ENCODE assay signal across 24 cellular contexts in genomic region chr5:41214199-41214598, GRCh38. TPM values are rescaled to one million over a fixed set of nuclear protein-coding genes. Genes with fewer than 3 reads are reported as not detected.
DNase-seq lines count a peak whose midpoint lies in the region; ATAC-seq and TF ChIP-seq lines count a peak whose summit lies in the region.
"Had no signal": no experiment of that assay in that cellular context is flagged by ENCODE, and none has a peak within 500 bp of the region (broad histone marks: within the 10 kb centered on the region; RNA-seq: fewer than 3 reads in every experiment).

No MANE protein-coding gene starts in this region.

- no peaks in the 10 kb centered on the region for H3K9me3 Mint-ChIP-seq in neural progenitor cell

- no peaks in the 10 kb centered on the region for H3K27me3 Mint-ChIP-seq in neural progenitor cell (ENCODE audit: insufficient read depth, low read depth)
- H3K27me3 Mint-ChIP-seq: CD4-positive, alpha-beta T cell; CD8-positive, alpha-beta memory T cell had no signal

- peaks cover 3% of the 10 kb centered on the region for H3K4me1 Mint-ChIP-seq in neural progenitor cell
- H3K4me1 Mint-ChIP-seq: CD14-positive monocyte; CD8-positive, alpha-beta memory T cell had no signal

- intact Hi-C loops in left ventricle myocardium inferior (cut with micrococcal nuclease) (no loop called here), Right ventricle myocardium inferior (cut with DNase I) (no loop called here)

- no peak for TF ChIP-seq RAD21 in liver (IDR thresholded peaks at IDR 0.05)

- H3K36me3 ChIP-seq in left ventricle myocardium inferior: no peaks in the 10 kb centered on the region
- no peaks in the 10 kb centered on the region for H3K36me3 ChIP-seq in hepatocyte (replicated peaks; ENCODE audit: insufficient read depth, low read depth)
- H3K36me3 ChIP-seq in liver (ENCODE audit: control insufficient read depth in 4 of 4, insufficient read depth in 3 of 4, low read depth in 1 of 4, low read length in 3 of 4): no peaks in the 10 kb centered on the region
- no peaks in the 10 kb centered on the region for H3K36me3 ChIP-seq in neural progenitor cell
- H3K36me3 ChIP-seq: BE2C; BLaER1 treated with 17β-estradiol and CSF1 and Interleukin-3, amounts not matched to agents 10 nM and 100 nM; HAP-1 had no signal

- H4K20me1 ChIP-seq in hepatocyte (ENCODE audit: insufficient read depth, poor library complexity, severe bottlenecking): no peaks in the 10 kb centered on the region
- H4K20me1 ChIP-seq in neural progenitor cell (ENCODE audit: low read depth): no peaks in the 10 kb centered on the region
- H4K20me1 ChIP-seq: BLaER1 treated with 17β-estradiol and CSF1 and Interleukin-3, amounts not matched to agents 10 nM and 100 nM had no signal

- no peak overlapping the region for H3K4me3 Mint-ChIP-seq in neural progenitor cell
- H3K4me3 Mint-ChIP-seq: CD14-positive monocyte; CD4-positive, alpha-beta T cell; CD8-positive, alpha-beta memory T cell; HFFc6 had no signal

- H3K4me1 ChIP-seq in left ventricle myocardium inferior (peaks cover 8% of the 10 kb centered on the region), hepatocyte (ENCODE audit: insufficient read depth) (peaks cover 8% of the 10 kb centered on the region), liver (ENCODE audit: control insufficient read depth in 4 of 4, insufficient read depth in 4 of 4, low read length in 3 of 4) (peaks cover 2 to 13% (median 6%) of the 10 kb centered on the region in 4 donors), neural progenitor cell (peaks cover 8% of the 10 kb centered on the region)
- H3K4me1 ChIP-seq: BE2C; BLaER1 treated with 17β-estradiol and CSF1 and Interleukin-3, amounts not matched to agents 10 nM and 100 nM; HAP-1 had no signal

- no peak for ATAC-seq in Right ventricle myocardium inferior
- no peak for ATAC-seq in HG02885 (IDR thresholded peaks at IDR 0.05; ENCODE audit: poor library complexity, unreplicated experiment)

- no peak for TF ChIP-seq CTCF in left ventricle myocardium inferior (IDR thresholded peaks at IDR 0.05; ENCODE audit: borderline replicate concordance)
- no peak for TF ChIP-seq CTCF in hepatocyte (IDR thresholded peaks at IDR 0.05; ENCODE audit: poor library complexity)
- TF ChIP-seq CTCF in liver (IDR thresholded peaks at IDR 0.05; ENCODE audit: low read depth, low read length, missing input control): no peak
- no peak for TF ChIP-seq CTCF in neural progenitor cell (IDR thresholded peaks at IDR 0.05)

- H3K27me3 ChIP-seq in left ventricle myocardium inferior (ENCODE audit: low read depth) (no peaks in the 10 kb centered on the region), hepatocyte (no peaks in the 10 kb centered on the region), liver (ENCODE audit: control insufficient read depth in 4 of 4, insufficient read depth in 4 of 4, low read length in 3 of 4) (no peaks in the 10 kb centered on the region), neural progenitor cell (no peaks in the 10 kb centered on the region)
- H3K27me3 ChIP-seq: BE2C; BLaER1 treated with 17β-estradiol and CSF1 and Interleukin-3, amounts not matched to agents 10 nM and 100 nM had no signal

- no peaks in the 10 kb centered on the region for H3F3A ChIP-seq in neural progenitor cell (ENCODE audit: low read depth)

- no peaks in the 10 kb centered on the region for H3K9me2 ChIP-seq in hepatocyte (replicated peaks; ENCODE audit: insufficient read depth)

- H3K9me3 ChIP-seq in left ventricle myocardium inferior (replicated peaks) (peaks cover 5% of the 10 kb centered on the region), hepatocyte (ENCODE audit: low read depth) (no peaks in the 10 kb centered on the region), liver (ENCODE audit: control insufficient read depth in 4 of 4, low read length in 3 of 4) (no peaks in the 10 kb centered on the region), neural progenitor cell (ENCODE audit: low read depth) (no peaks in the 10 kb centered on the region)
- H3K9me3 ChIP-seq: BE2C; BLaER1 treated with 17β-estradiol and CSF1 and Interleukin-3, amounts not matched to agents 10 nM and 100 nM; HAP-1 had no signal

- peak overlapping the region in 1 of 2 donors; percentile 66 for H3K9ac ChIP-seq in liver (ENCODE audit: low read depth in 1 of 2, low read length in 2 of 2)
- no peak overlapping the region for H3K9ac ChIP-seq in neural progenitor cell
- H3K9ac ChIP-seq: BLaER1 treated with 17β-estradiol and CSF1 and Interleukin-3, amounts not matched to agents 10 nM and 100 nM had no signal

- H2AFZ ChIP-seq in hepatocyte: peak overlapping the region; percentile 18
- H2AFZ ChIP-seq in neural progenitor cell (replicated peaks): no peak overlapping the region

- H3K79me2 ChIP-seq in hepatocyte (no peaks in the 10 kb centered on the region), neural progenitor cell (ENCODE audit: low read depth) (no peaks in the 10 kb centered on the region)

- H3K27ac Mint-ChIP-seq in neural progenitor cell: no peak overlapping the region
- H3K27ac Mint-ChIP-seq: CD14-positive monocyte; CD4-positive, alpha-beta T cell; CD8-positive, alpha-beta memory T cell; HFFc6 had no signal

- H3K36me3 Mint-ChIP-seq in neural progenitor cell: no peaks in the 10 kb centered on the region
- H3K36me3 Mint-ChIP-seq: CD14-positive monocyte; CD8-positive, alpha-beta memory T cell had no signal

- H3K4me2 ChIP-seq in hepatocyte (peak overlapping the region; percentile 35), neural progenitor cell (no peak overlapping the region)
- H3K4me2 ChIP-seq: BLaER1 treated with 17β-estradiol and CSF1 and Interleukin-3, amounts not matched to agents 10 nM and 100 nM had no signal

- H3K27ac ChIP-seq in left ventricle myocardium inferior (replicated peaks) (peak overlapping the region; percentile 60), hepatocyte (peak overlapping the region; percentile 70), liver (ENCODE audit: low read depth in 1 of 2, low read length in 2 of 2) (peak overlapping the region; percentile 70 to 79), neural progenitor cell (no peak overlapping the region)
- H3K27ac ChIP-seq: 22Rv1; BLaER1 treated with 17β-estradiol and CSF1 and Interleukin-3, amounts not matched to agents 10 nM and 100 nM had no signal

- DNase-seq in left ventricle myocardium inferior (no peak), Right ventricle myocardium inferior (ENCODE audit: missing footprints) (no peak), hepatocyte (ENCODE audit: low spot score) (no peak), neural progenitor cell (ENCODE audit: low spot score) (no peak), NOMO-1 (lab: John Stamatoyannopoulos, UW; ENCODE audit: unreplicated experiment in 2 of 2) (no peak), NCI-H526 (lab: John Stamatoyannopoulos, UW) (no peak)
- DNase-seq: ACHN; AML-193; BE2C; CD4-positive, alpha-beta T cell; CD8-positive, alpha-beta memory T cell; DMS53; DMS79 treated with DMSO at 0.1 percent for 48 hours; GF-D8; GOT3; HFFc6 had no signal

- H3K4me3 ChIP-seq in left ventricle myocardium inferior (no peak overlapping the region), hepatocyte (no peak overlapping the region), liver (ENCODE audit: low read depth in 1 of 3, low read length in 3 of 3) (no peak overlapping the region), neural progenitor cell (no peak overlapping the region)
- H3K4me3 ChIP-seq: BLaER1 treated with 17β-estradiol and CSF1 and Interleukin-3, amounts not matched to agents 10 nM and 100 nM; HAP-1 had no signal

TF ChIP-seq in liver, 16 proteins besides CTCF, POLR2A, EP300 and RAD21:
- TF ChIP-seq SP1 (IDR thresholded peaks at IDR 0.05) (peak; percentile 27), ZBTB33 (IDR thresholded peaks at IDR 0.05) (no peak), NR2F2 (IDR thresholded peaks at IDR 0.05) (no peak), JUND (IDR thresholded peaks at IDR 0.05) (peak in 1 of 2 donors; percentile 32), HNF4A (conservative IDR thresholded peaks at IDR 0.05) (peak; percentile 52 to 58), RXRA (IDR thresholded peaks at IDR 0.05) (peak; percentile 38 to 53)

RNA-seq across cellular contexts. Expression of gene C6, which starts 0.9 kb away (rescaled TPM):
- 89.5 TPM for total RNA-seq in left ventricle myocardium inferior
- 73.3 TPM for total RNA-seq in Right ventricle myocardium inferior
- total RNA-seq in hepatocyte: 31.3 and 37.2 TPM in 2 replicates
- 11.8 and 16.2 TPM in 2 replicates for polyA plus RNA-seq in hepatocyte
- 100 to 1,000 TPM; 125 to 916 TPM for total RNA-seq in liver
- 100 to 1,000 TPM; 257 to 281 TPM for polyA plus RNA-seq in liver
- total RNA-seq in neural progenitor cell (ENCODE audit: low replicate concordance): not detected in 2 replicates
- total RNA-seq: CD4-positive, alpha-beta T cell; CD8-positive, alpha-beta memory T cell; Daoy; G401 had no signal
- polyA plus RNA-seq: CD14-positive monocyte; CD8-positive, alpha-beta memory T cell had no signal

Comparison
In these comparisons a context has a peak if more than half of its experiments do, and no peak if none do; other contexts are left out.
1. RNA of gene C6, which starts 0.9 kb away (total RNA-seq): 125 to 916 TPM in liver, 89.5 TPM in left ventricle myocardium inferior (single experiment), 73.3 TPM in Right ventricle myocardium inferior (single experiment) and 31.3 to 37.2 TPM in hepatocyte; not detected in neural progenitor cell; every median in the first group is over 10 times any median in the second.